14 cellular contexts compared by ENCODE assay signal in genomic region chr2:189109921-189110397, GRCh38.
DNase-seq lines count a peak whose midpoint lies in the region; ATAC-seq lines count a peak whose summit lies in the region.
"Had no signal": no experiment of that assay in that cellular context is flagged by ENCODE, and none has a peak within 500 bp of the region (broad histone marks: within the 10 kb centered on the region; RNA-seq: fewer than 3 reads in every experiment).

No MANE protein-coding gene starts in this region.

- DNase-seq in iPS-NIHi7 (ENCODE audit: extremely low spot score) (peak; percentile 10), CD1c-positive myeloid dendritic cell (ENCODE audit: extremely low spot score) (no peak), NCI-H82 treated with DMSO at 0.1 percent for 48 hours (lab: John Stamatoyannopoulos, UW; ENCODE audit: unreplicated experiment) (no peak), germinal center (ENCODE audit: low spot score) (no peak)
- no peak for DNase-seq in activated naive CD4-positive, alpha-beta T cell treated with anti-CD3 and anti-CD28 coated beads for 36 hours
- DNase-seq: activated T-cell treated with anti-CD3 and anti-CD28 coated beads, Interleukin-2, amount 50 U/mL, for 48 hours; Calu3; effector memory CD4-positive, alpha-beta T cell; left lung; NCI-H2171; T-helper 17 cell had no signal

- H3K36me3 Mint-ChIP-seq in activated naive CD4-positive, alpha-beta T cell treated with anti-CD3 and anti-CD28 coated beads for 36 hours (ENCODE audit: low read depth), result no peaks in the 10 kb centered on the region

- intact Hi-C loops in activated naive CD4-positive, alpha-beta T cell treated with anti-CD3 and anti-CD28 coated beads for 36 hours (cut with micrococcal nuclease), result no loop called here

- ATAC-seq in GM18511 (IDR thresholded peaks at IDR 0.05; ENCODE audit: unreplicated experiment), result peak; percentile 93
- ATAC-seq in GM21723 (IDR thresholded peaks at IDR 0.05; ENCODE audit: unreplicated experiment), result peak; percentile 81
- peak; percentile 93 for ATAC-seq in HG03196 (IDR thresholded peaks at IDR 0.05; ENCODE audit: unreplicated experiment)
- ATAC-seq: left lung, T-helper 17 cell had no signal

- no peaks in the 10 kb centered on the region for H3K27me3 Mint-ChIP-seq in activated naive CD4-positive, alpha-beta T cell treated with anti-CD3 and anti-CD28 coated beads for 36 hours (ENCODE audit: low read depth)
- H3K27me3 Mint-ChIP-seq: T-helper 17 cell had no signal

- CTCF ChIA-PET in activated naive CD4-positive, alpha-beta T cell treated with anti-CD3 and anti-CD28 coated beads for 36 hours (lab: Charles Lee), result no interaction called here

- no peaks in the 10 kb centered on the region for H3K9me3 Mint-ChIP-seq in activated naive CD4-positive, alpha-beta T cell treated with anti-CD3 and anti-CD28 coated beads for 36 hours

- H3K27ac Mint-ChIP-seq in activated naive CD4-positive, alpha-beta T cell treated with anti-CD3 and anti-CD28 coated beads for 36 hours, result no peak overlapping the region
- H3K27ac Mint-ChIP-seq: T-helper 17 cell had no signal

- peaks cover 14% of the 10 kb centered on the region for H3K4me1 Mint-ChIP-seq in activated naive CD4-positive, alpha-beta T cell treated with anti-CD3 and anti-CD28 coated beads for 36 hours (ENCODE audit: low read depth)

- no peak overlapping the region for H3K4me3 Mint-ChIP-seq in activated naive CD4-positive, alpha-beta T cell treated with anti-CD3 and anti-CD28 coated beads for 36 hours
- H3K4me3 Mint-ChIP-seq: T-helper 17 cell had no signal
